10 cellular contexts compared by ENCODE assay signal in the genomic region with DNA sequence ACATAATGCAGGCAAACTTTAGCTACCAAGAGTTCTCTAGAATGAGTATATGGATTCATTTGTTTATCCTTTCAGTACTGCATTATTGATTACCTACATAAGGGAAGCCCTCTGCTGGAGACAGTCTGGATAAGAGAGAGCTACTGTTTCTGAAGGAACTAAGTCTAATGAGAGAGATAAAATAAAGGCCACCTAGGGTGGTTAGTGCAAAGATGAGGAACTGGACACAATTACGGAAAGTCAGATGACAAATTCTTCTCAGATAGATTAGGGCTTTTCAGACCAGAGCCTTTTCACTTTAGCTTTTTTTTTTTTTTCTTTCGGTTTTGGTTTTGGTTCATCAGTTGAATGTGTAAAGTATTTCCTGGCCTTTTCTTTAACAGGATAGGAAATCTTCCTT. TPM values are rescaled to one million over a fixed set of nuclear protein-coding genes. Genes with fewer than 3 reads are reported as not detected.
A peak's percentile ranks its signal among the peaks of the same experiment; 100 is the strongest.
DNase-seq lines count a peak whose midpoint lies in the region; ATAC-seq and TF ChIP-seq lines count a peak whose summit lies in the region.
"Had no signal": no experiment of that assay in that cellular context is flagged by ENCODE, and none has a peak within 500 bp of the region (broad histone marks: within the 10 kb centered on the region; RNA-seq: fewer than 3 reads in every experiment).

No MANE protein-coding gene starts in this region.

- ATAC-seq in GM19043 (IDR thresholded peaks at IDR 0.05; ENCODE audit: low read depth, unreplicated experiment) (peak; percentile 70), HG03060 (IDR thresholded peaks at IDR 0.05; ENCODE audit: low read depth, unreplicated experiment) (peak; percentile 69), sciatic nerve (no peak)

- peak overlapping the region; percentile 81 for H3K27ac Mint-ChIP-seq in activated CD4-positive, alpha-beta memory T cell treated with anti-CD3 and anti-CD28 coated beads, Interleukin-2, amount 10 ng/mL, durations not matched to agents 7 days and 5 days

- H3K4me1 Mint-ChIP-seq in activated CD4-positive, alpha-beta memory T cell treated with anti-CD3 and anti-CD28 coated beads, Interleukin-2, amount 10 ng/mL, durations not matched to agents 7 days and 5 days, result peaks cover 15% of the 10 kb centered on the region

- no peaks in the 10 kb centered on the region for H3K9me3 Mint-ChIP-seq in activated CD4-positive, alpha-beta memory T cell treated with anti-CD3 and anti-CD28 coated beads, Interleukin-2, amount 10 ng/mL, durations not matched to agents 7 days and 5 days

- peak; percentile 13 for DNase-seq in CD1c-positive myeloid dendritic cell (ENCODE audit: extremely low spot score)
- no peak for DNase-seq in activated CD4-positive, alpha-beta memory T cell treated with anti-CD3 and anti-CD28 coated beads, Interleukin-2, amount 10 ng/mL, durations not matched to agents 7 days and 5 days
- no peak for DNase-seq in NCI-H774 (lab: John Stamatoyannopoulos, UW)
- no peak for DNase-seq in stimulated activated CD4-positive, alpha-beta T cell treated with anti-CD3 and anti-CD28 coated beads, Interleukin-4, amount 100 ng/mL, for 24 hours
- no peak for DNase-seq in sciatic nerve (ENCODE audit: low spot score)
- no peak for DNase-seq in breast epithelium (ENCODE audit: low spot score in 2 of 2)
- DNase-seq: DMS79, NCI-H1436 had no signal

- H3K4me3 Mint-ChIP-seq in activated CD4-positive, alpha-beta memory T cell treated with anti-CD3 and anti-CD28 coated beads, Interleukin-2, amount 10 ng/mL, durations not matched to agents 7 days and 5 days, result peak overlapping the region; percentile 43

- intact Hi-C loops in sciatic nerve (cut with DNase I), result no loop called here
- intact Hi-C loops in breast epithelium (cut with DNase I; ENCODE audit: low total_unique reads), result no loop called here

- H3K36me3 ChIP-seq in breast epithelium, result no peaks in the 10 kb centered on the region

- POLR2A ChIA-PET in activated CD4-positive, alpha-beta memory T cell treated with anti-CD3 and anti-CD28 coated beads, Interleukin-2, amount 10 ng/mL, durations not matched to agents 7 days and 5 days (lab: Charles Lee), result interaction anchor here (0.8 to 2.3 kb wide), 3 partner anchors 9 to 31 kb away, joined by 3 to 34 read pairs (median 4); a partner anchor contains a TSS

- no peaks in the 10 kb centered on the region for H3K27me3 Mint-ChIP-seq in activated CD4-positive, alpha-beta memory T cell treated with anti-CD3 and anti-CD28 coated beads, Interleukin-2, amount 10 ng/mL, durations not matched to agents 7 days and 5 days

- CTCF ChIA-PET in activated CD4-positive, alpha-beta memory T cell treated with anti-CD3 and anti-CD28 coated beads, Interleukin-2, amount 10 ng/mL, durations not matched to agents 7 days and 5 days (lab: Charles Lee), result interaction anchor here (0.5 to 4.0 kb wide), 12 partner anchors 9 to 390 kb away, joined by 3 to 63 read pairs (median 4); a partner anchor contains a TSS

- no peak overlapping the region for H3K4me3 ChIP-seq in breast epithelium

- H3K27me3 ChIP-seq in breast epithelium, result no peaks in the 10 kb centered on the region

- H3K27ac ChIP-seq in breast epithelium, result no peak overlapping the region

- no peaks in the 10 kb centered on the region for H3K4me1 ChIP-seq in breast epithelium

- no peak for TF ChIP-seq CTCF in breast epithelium (IDR thresholded peaks at IDR 0.05)

- H3K9me3 ChIP-seq in breast epithelium, result no peaks in the 10 kb centered on the region

- H3K36me3 Mint-ChIP-seq in activated CD4-positive, alpha-beta memory T cell treated with anti-CD3 and anti-CD28 coated beads, Interleukin-2, amount 10 ng/mL, durations not matched to agents 7 days and 5 days (ENCODE audit: low read depth), result no peaks in the 10 kb centered on the region

- no peak for TF ChIP-seq POLR2A in breast epithelium (IDR thresholded peaks at IDR 0.05)

RNA-seq across cellular contexts. Expression of a gene that starts 31.3 kb away (rescaled TPM):
- total RNA-seq in activated CD4-positive, alpha-beta memory T cell treated with anti-CD3 and anti-CD28 coated beads, Interleukin-2, amount 10 ng/mL, durations not matched to agents 7 days and 5 days, result 10 to 100 TPM; 14.4 to 16.4 TPM
- 20.1 TPM for total RNA-seq in sciatic nerve
- total RNA-seq in breast epithelium, result 10 to 100 TPM; 20.6 to 41.6 (median 23.9) TPM
